In genomic region chr14:23286904-23287479, GRCh38 we compare ENCODE assay signal across 7 cellular contexts. TPM values are rescaled to one million over a fixed set of nuclear protein-coding genes. Genes with fewer than 3 reads are reported as not detected.
A peak's percentile ranks its signal among the peaks of the same experiment; 100 is the strongest.
DNase-seq lines count a peak whose midpoint lies in the region; ATAC-seq and TF ChIP-seq lines count a peak whose summit lies in the region.

No MANE protein-coding gene starts in this region.

- POLR2A ChIA-PET in activated CD8-positive, alpha-beta T cell treated with anti-CD3 and anti-CD28 coated beads for 36 hours (lab: Charles Lee): interaction anchor here (0.9 to 3.7 kb wide), 7 partner anchors 9 to 280 kb away, joined by 3 to 32 read pairs (median 3); partner anchors contain the start of genes PABPN1 and PPP1R3E

- TF ChIP-seq CTCF in HL-60 (IDR thresholded peaks at IDR 0.05; ENCODE audit: insufficient read depth, low read length): no peak
- no peak for TF ChIP-seq CTCF in activated CD8-positive, alpha-beta T cell treated with anti-CD3 and anti-CD28 coated beads for 36 hours (IDR thresholded peaks at IDR 0.05)

- ATAC-seq in activated CD8-positive, alpha-beta T cell treated with anti-CD3 and anti-CD28 coated beads for 36 hours: no peak
- no peak for ATAC-seq in stimulated activated naive B cell treated with anti-CD40 and anti-IgM and Interleukin-4, amounts not matched to agents 10 μg/mL and 1 μg/mL and 100 μg/mL, for 72 hours (replicated peaks)
- ATAC-seq in GM19324 (IDR thresholded peaks at IDR 0.05; ENCODE audit: low FRiP score, unreplicated experiment) (no peak), GM18520 (IDR thresholded peaks at IDR 0.05; ENCODE audit: unreplicated experiment) (no peak)

- intact Hi-C loops in activated CD8-positive, alpha-beta T cell treated with anti-CD3 and anti-CD28 coated beads for 36 hours (cut with micrococcal nuclease): loop anchor here (5.0 kb wide), 1 partner anchor 35 kb away; the partner anchor contains the start of gene PABPN1

- no peaks in the 10 kb centered on the region for H3K9me3 Mint-ChIP-seq in activated CD8-positive, alpha-beta T cell treated with anti-CD3 and anti-CD28 coated beads for 36 hours
- H3K9me3 Mint-ChIP-seq in stimulated activated naive B cell treated with anti-CD40 and anti-IgM and Interleukin-4, amounts not matched to agents 10 μg/mL and 1 μg/mL and 100 μg/mL, for 72 hours: no peaks in the 10 kb centered on the region

- H3K4me3 ChIP-seq in HL-60 (replicated peaks; ENCODE audit: insufficient read depth, low read length) (peak overlapping the region; percentile 85), iPS-11a (ENCODE audit: low read depth, low read length) (peak overlapping the region; percentile 67)

- peak overlapping the region; percentile 76 for H3K27ac ChIP-seq in HL-60 (replicated peaks)

- no peaks in the 10 kb centered on the region for H3K27me3 ChIP-seq in HL-60 (ENCODE audit: insufficient read depth, poor library complexity, severe bottlenecking)

- no peaks in the 10 kb centered on the region for H3K27me3 Mint-ChIP-seq in activated CD8-positive, alpha-beta T cell treated with anti-CD3 and anti-CD28 coated beads for 36 hours
- H3K27me3 Mint-ChIP-seq in stimulated activated naive B cell treated with anti-CD40 and anti-IgM and Interleukin-4, amounts not matched to agents 10 μg/mL and 1 μg/mL and 100 μg/mL, for 72 hours: no peaks in the 10 kb centered on the region

- CTCF ChIA-PET in activated CD8-positive, alpha-beta T cell treated with anti-CD3 and anti-CD28 coated beads for 36 hours (lab: Charles Lee): interaction anchor here (0.9 to 2.6 kb wide), 10 partner anchors 10 to 218 kb away, joined by 3 to 18 read pairs (median 4); partner anchors contain the start of gene PABPN1

- peak overlapping the region; percentile 95 for H3K4me3 Mint-ChIP-seq in activated CD8-positive, alpha-beta T cell treated with anti-CD3 and anti-CD28 coated beads for 36 hours
- H3K4me3 Mint-ChIP-seq in stimulated activated naive B cell treated with anti-CD40 and anti-IgM and Interleukin-4, amounts not matched to agents 10 μg/mL and 1 μg/mL and 100 μg/mL, for 72 hours: peak overlapping the region; percentile 93 to 97

- DNase-seq in HL-60 (ENCODE audit: low read depth in 1 of 2, low spot score in 1 of 2): peak in 1 of 2 experiments; percentile 56
- no peak for DNase-seq in activated CD8-positive, alpha-beta T cell treated with anti-CD3 and anti-CD28 coated beads for 36 hours
- DNase-seq in stimulated activated naive B cell treated with anti-CD40 and anti-IgM and Interleukin-4, amounts not matched to agents 10 μg/mL and 1 μg/mL and 100 μg/mL, for 72 hours: no peak
- DNase-seq in DMS153 (lab: John Stamatoyannopoulos, UW): no peak

- peaks cover 11% of the 10 kb centered on the region for H3K36me3 Mint-ChIP-seq in activated CD8-positive, alpha-beta T cell treated with anti-CD3 and anti-CD28 coated beads for 36 hours (ENCODE audit: low read depth)
- peaks cover 0 to 3% of the 10 kb centered on the region in 2 donors for H3K36me3 Mint-ChIP-seq in stimulated activated naive B cell treated with anti-CD40 and anti-IgM and Interleukin-4, amounts not matched to agents 10 μg/mL and 1 μg/mL and 100 μg/mL, for 72 hours

- peak overlapping the region; percentile 93 for H3K27ac Mint-ChIP-seq in activated CD8-positive, alpha-beta T cell treated with anti-CD3 and anti-CD28 coated beads for 36 hours
- peak overlapping the region; percentile 96 for H3K27ac Mint-ChIP-seq in stimulated activated naive B cell treated with anti-CD40 and anti-IgM and Interleukin-4, amounts not matched to agents 10 μg/mL and 1 μg/mL and 100 μg/mL, for 72 hours

- peaks cover 25% of the 10 kb centered on the region for H3K4me1 Mint-ChIP-seq in activated CD8-positive, alpha-beta T cell treated with anti-CD3 and anti-CD28 coated beads for 36 hours (ENCODE audit: low read depth)
- H3K4me1 Mint-ChIP-seq in stimulated activated naive B cell treated with anti-CD40 and anti-IgM and Interleukin-4, amounts not matched to agents 10 μg/mL and 1 μg/mL and 100 μg/mL, for 72 hours: peaks cover 3 to 20% of the 10 kb centered on the region in 2 donors

RNA-seq across cellular contexts. Expression of gene HOMEZ, which starts 1.1 kb away (rescaled TPM):
- 10 to 100 TPM; 10.9 to 11.8 TPM for total RNA-seq in activated CD8-positive, alpha-beta T cell treated with anti-CD3 and anti-CD28 coated beads for 36 hours

RNA-seq across cellular contexts. Expression of gene PPP1R3E, which starts 15.7 kb away (rescaled TPM):
- 10 to 100 TPM; 43.9 to 47.9 TPM for total RNA-seq in activated CD8-positive, alpha-beta T cell treated with anti-CD3 and anti-CD28 coated beads for 36 hours

RNA-seq across cellular contexts. Expression of gene BCL2L2, which starts 19.6 kb away (rescaled TPM):
- total RNA-seq in activated CD8-positive, alpha-beta T cell treated with anti-CD3 and anti-CD28 coated beads for 36 hours: 1 to 10 TPM; 1.1 to 1.3 TPM

RNA-seq across cellular contexts. Expression of gene PABPN1, which starts 34.3 kb away (rescaled TPM):
- 100 to 1,000 TPM; 258 to 260 TPM for total RNA-seq in activated CD8-positive, alpha-beta T cell treated with anti-CD3 and anti-CD28 coated beads for 36 hours

RNA-seq across cellular contexts. Expression of gene RNF212B, which starts 49.3 kb away (rescaled TPM):
- total RNA-seq in activated CD8-positive, alpha-beta T cell treated with anti-CD3 and anti-CD28 coated beads for 36 hours: not detected
